4 cellular contexts compared by ENCODE assay signal in genomic region chr11:15700456-15700855, GRCh38.
"Had no signal": no experiment of that assay in that cellular context is flagged by ENCODE, and none has a peak within 500 bp of the region (broad histone marks: within the 10 kb centered on the region; RNA-seq: fewer than 3 reads in every experiment).

No MANE protein-coding gene starts in this region.

- H3K27ac ChIP-seq: HL-60 had no signal

- H3K4me3 ChIP-seq: K562 had no signal

- DNase-seq: IMR-90, KBM-7 had no signal
